ENCODE assay signal across 1 cellular context in genomic region chr11:72724021-72724561, GRCh38.
TF ChIP-seq lines count a peak whose summit lies in the region.

No MANE protein-coding gene starts in this region.

TF ChIP-seq in H1, 55 proteins besides CTCF, POLR2A, EP300 and RAD21:
- no peak for TF ChIP-seq TAF7 (optimal IDR thresholded peaks at IDR 0.05; ENCODE audit: borderline replicate concordance, low read depth, low read length)
- TF ChIP-seq SP4 (IDR thresholded peaks at IDR 0.05; ENCODE audit: low read length): no peak
- no peak for TF ChIP-seq EZH2 (IDR thresholded peaks at IDR 0.05; ENCODE audit: low read depth, low read length, severe bottlenecking)
- TF ChIP-seq CHD1 (IDR thresholded peaks at IDR 0.05; ENCODE audit: low read depth, low read length): no peak
- no peak for TF ChIP-seq NRF1 (IDR thresholded peaks at IDR 0.05; ENCODE audit: low read depth, low read length)
- TF ChIP-seq HDAC2 (IDR thresholded peaks at IDR 0.05; ENCODE audit: borderline replicate concordance in 1 of 2, low read depth in 2 of 2, low read length in 2 of 2): no peak
- no peak for TF ChIP-seq ZNF274 (IDR thresholded peaks at IDR 0.05; ENCODE audit: borderline replicate concordance, extremely low read depth, low read length)
- no peak for TF ChIP-seq MAFK (IDR thresholded peaks at IDR 0.05; ENCODE audit: low read depth, low read length)
- TF ChIP-seq POLR2AphosphoS5 (IDR thresholded peaks at IDR 0.05; ENCODE audit: low read depth, low read length): no peak
- TF ChIP-seq SP2 (IDR thresholded peaks at IDR 0.05; ENCODE audit: low read length): no peak
- TF ChIP-seq ATF2 (IDR thresholded peaks at IDR 0.05; ENCODE audit: low read length): no peak
- TF ChIP-seq TBP (IDR thresholded peaks at IDR 0.05; ENCODE audit: low read depth, low read length): no peak
- TF ChIP-seq EGR1 (IDR thresholded peaks at IDR 0.05; ENCODE audit: borderline replicate concordance, low read depth, low read length): no peak
- TF ChIP-seq CREB1 (IDR thresholded peaks at IDR 0.05): no peak
- no peak for TF ChIP-seq ATF3 (IDR thresholded peaks at IDR 0.05; ENCODE audit: insufficient read depth, low read depth, low read length)
- TF ChIP-seq SIN3A (conservative IDR thresholded peaks at IDR 0.05 in 1 of 2, IDR thresholded peaks at IDR 0.05 in 1 of 2; ENCODE audit: low read depth in 1 of 2, low read length in 2 of 2): no peak
